12 cellular contexts compared by ENCODE assay signal in genomic region chr14:37585101-37585479, GRCh38. TPM values are rescaled to one million over a fixed set of nuclear protein-coding genes. Genes with fewer than 3 reads are reported as not detected.
DNase-seq lines count a peak whose midpoint lies in the region; ATAC-seq, FAIRE-seq and TF ChIP-seq lines count a peak whose summit lies in the region.
"Had no signal": no experiment of that assay in that cellular context is flagged by ENCODE, and none has a peak within 500 bp of the region (broad histone marks: within the 10 kb centered on the region; RNA-seq: fewer than 3 reads in every experiment).

No MANE protein-coding gene starts in this region.

- H3K9me3 ChIP-seq in HUES6 (ENCODE audit: control insufficient read depth, insufficient read depth, low read depth, low read length) (no peaks in the 10 kb centered on the region), colonic mucosa (no peaks in the 10 kb centered on the region), mucosa of descending colon (no peaks in the 10 kb centered on the region)

- ATAC-seq in mucosa of descending colon (peak; percentile 41), GM19452 (IDR thresholded peaks at IDR 0.05; ENCODE audit: unreplicated experiment) (no peak), HG03108 (IDR thresholded peaks at IDR 0.05; ENCODE audit: unreplicated experiment) (no peak)

- FAIRE-seq in GM19239 (lab: Jason Lieb, UNC): no peak

- DNase-seq in colonic mucosa (peak; percentile 52), mucosa of descending colon (peak; percentile 55 to 70 (median 62)), GM19239 (ENCODE audit: insufficient read length, low spot score) (no peak), SW 1271 (lab: John Stamatoyannopoulos, UW) (no peak)
- DNase-seq: activated CD4-positive, alpha-beta T cell treated with anti-CD3 and anti-CD28 coated beads, Interleukin-2, amount 50 U/mL, for 4 hours; activated naive CD4-positive, alpha-beta T cell treated with anti-CD3 and anti-CD28 coated beads, Interleukin-2, amount 50 U/mL, for 16 hours had no signal

- H3K27ac ChIP-seq in 22Rv1 (peak overlapping the region; percentile 100), HUES6 (ENCODE audit: low read depth, low read length) (no peak overlapping the region), colonic mucosa (peak overlapping the region; percentile 88)
- H3K27ac ChIP-seq: HL-60 had no signal

- H3K9ac ChIP-seq in HUES6 (ENCODE audit: low read length) (no peak overlapping the region), colonic mucosa (ENCODE audit: low read depth in 2 of 2, low read length in 2 of 2) (peak overlapping the region; percentile 54 to 89)

- H3K36me3 ChIP-seq in HUES6 (ENCODE audit: control insufficient read depth, insufficient read depth, low read length) (no peaks in the 10 kb centered on the region), colonic mucosa (no peaks in the 10 kb centered on the region), mucosa of descending colon (ENCODE audit: low read depth) (no peaks in the 10 kb centered on the region)

- no peak for TF ChIP-seq CTCF in 22Rv1 (IDR thresholded peaks at IDR 0.05)
- TF ChIP-seq CTCF in colonic mucosa (IDR thresholded peaks at IDR 0.05): no peak
- no peak for TF ChIP-seq CTCF in mucosa of descending colon (IDR thresholded peaks at IDR 0.05)

- intact Hi-C loops in colonic mucosa (cut with DNase I) (no loop called here), mucosa of descending colon (cut with DNase I, micrococcal nuclease) (loop anchor here in 1 of 2 donors (5.0 kb wide), 1 partner anchor 163 kb away; no protein-coding TSS in a partner anchor)

- peaks cover 100% of the 10 kb centered on the region for H3K27me3 ChIP-seq in HUES6 (ENCODE audit: control insufficient read depth, insufficient read depth, low read length)
- H3K27me3 ChIP-seq in colonic mucosa: peaks cover 7% of the 10 kb centered on the region

- H3K4me3 ChIP-seq in HUES6 (ENCODE audit: low read depth, low read length): peak overlapping the region; percentile 46
- H3K4me3 ChIP-seq in colonic mucosa: peak overlapping the region; percentile 44
- H3K4me3 ChIP-seq in mucosa of descending colon: no peak overlapping the region

- H3K4me1 ChIP-seq in HUES6 (ENCODE audit: control insufficient read depth, insufficient read depth, low read length): peaks cover 43% of the 10 kb centered on the region
- H3K4me1 ChIP-seq in colonic mucosa: no peaks in the 10 kb centered on the region
- peaks cover 9% of the 10 kb centered on the region for H3K4me1 ChIP-seq in mucosa of descending colon (ENCODE audit: low read depth)

RNA-seq across cellular contexts. Expression of gene FOXA1, which starts 10.0 kb away (rescaled TPM):
- total RNA-seq in colonic mucosa: 10 to 100 TPM; 70.5 to 87.7 TPM
- 10 to 100 TPM; 21.1 to 73.3 (median 64.5) TPM for total RNA-seq in mucosa of descending colon
- total RNA-seq: OCI-LY7 had no signal

RNA-seq across cellular contexts. Expression of gene TTC6, which starts 10.3 kb away (rescaled TPM):
- 1 to 10 TPM; 4.5 to 4.7 TPM for total RNA-seq in colonic mucosa
- total RNA-seq in mucosa of descending colon: 1 to 10 TPM; 1.7 to 9.2 (median 4.8) TPM
- total RNA-seq: OCI-LY7 had no signal

Comparison
In these comparisons a context has a peak if more than half of its experiments do, and no peak if none do; other contexts are left out.
1. DNase-seq: peak in colonic mucosa (single experiment) and mucosa of descending colon (3 of 3); none in GM19239 (single experiment) and SW 1271 (0 of 2).